Comparison of ENCODE assay signal across 12 cellular contexts in genomic region chr7:141751904-141752303, GRCh38. TPM values are rescaled to one million over a fixed set of nuclear protein-coding genes. Genes with fewer than 3 reads are reported as not detected.
DNase-seq lines count a peak whose midpoint lies in the region; ATAC-seq and TF ChIP-seq lines count a peak whose summit lies in the region.
"Not testable (repeated sequence)": the region's sequence is repeated elsewhere in the genome, so short reads cannot be mapped to it uniquely, and the experiment has no call there.
"Had no signal": no experiment of that assay in that cellular context is flagged by ENCODE, and none has a peak within 500 bp of the region (broad histone marks: within the 10 kb centered on the region; RNA-seq: fewer than 3 reads in every experiment).

No MANE protein-coding gene starts in this region.

- H3K4me3 Mint-ChIP-seq in nephron progenitor cell: not testable (repeated sequence)

- not testable (repeated sequence) for H3K56ac ChIP-seq in IMR-90 (ENCODE audit: extremely low read depth, insufficient read depth, low read length)

- not testable (repeated sequence) for H3K4me3 ChIP-seq in IMR-90 (ENCODE audit: insufficient read depth, low read depth, low read length); astrocyte of the spinal cord (ENCODE audit: low read depth, low read length); fibroblast of mammary gland (ENCODE audit: control insufficient read depth, low read depth, low read length)

- H3K9me3 ChIP-seq in IMR-90 (ENCODE audit: control insufficient read depth, insufficient read depth, low read length): peaks cover 15% of the 10 kb centered on the region

- not testable (repeated sequence) for H3K4me1 Mint-ChIP-seq in nephron progenitor cell

- peaks cover 58% of the 10 kb centered on the region for H3K9me3 Mint-ChIP-seq in nephron progenitor cell

- not testable (repeated sequence) for H4K5ac ChIP-seq in IMR-90 (ENCODE audit: low read depth, low read length)

- not testable (repeated sequence) for H3K27me3 Mint-ChIP-seq in nephron progenitor cell (ENCODE audit: low read depth, poor library complexity)

- H3K18ac ChIP-seq in IMR-90 (ENCODE audit: low read depth, low read length): not testable (repeated sequence)

- H3K27ac ChIP-seq in IMR-90 (ENCODE audit: insufficient read depth, low read length): not testable (repeated sequence)

- H3K4ac ChIP-seq in IMR-90 (ENCODE audit: low read depth, low read length): not testable (repeated sequence)

- H3K9me1 ChIP-seq in IMR-90 (ENCODE audit: insufficient read depth, low read length): not testable (repeated sequence)

- not testable (repeated sequence) for TF ChIP-seq CTCF in IMR-90 (conservative IDR thresholded peaks at IDR 0.05; ENCODE audit: low read depth, low read length); astrocyte of the spinal cord (IDR thresholded peaks at IDR 0.05; ENCODE audit: low read depth, low read length); fibroblast of mammary gland (conservative IDR thresholded peaks at IDR 0.05; ENCODE audit: control insufficient read depth, insufficient read depth, low read depth, low read length); nephron progenitor cell (IDR thresholded peaks at IDR 0.05)

- not testable (repeated sequence) for H3K23ac ChIP-seq in IMR-90 (ENCODE audit: low read depth, low read length)

- H3K27ac Mint-ChIP-seq in nephron progenitor cell: not testable (repeated sequence)

- WGBS in IMR-90 (ENCODE audit: extremely low coverage in 2 of 2, insufficient read length in 1 of 2), 2 experiments: no CpG with 5 or more reads among the region's 10 CpGs

- H3K4me1 ChIP-seq in IMR-90 (ENCODE audit: control insufficient read depth, insufficient read depth, low read length): not testable (repeated sequence)

- POLR2A ChIA-PET in IMR-90 (lab: Charles Lee; ENCODE audit: unreplicated experiment): not testable (repeated sequence)

- not testable (repeated sequence) for H2AK5ac ChIP-seq in IMR-90 (ENCODE audit: low read depth, low read length)

- H3K27me3 ChIP-seq in IMR-90 (ENCODE audit: control insufficient read depth, insufficient read depth, low read length): not testable (repeated sequence)

- H3K79me1 ChIP-seq in IMR-90 (ENCODE audit: low read depth in 1 of 2, low read length in 2 of 2): not testable (repeated sequence)

- ATAC-seq in IMR-90 (ENCODE audit: low read depth): not testable (repeated sequence)

- not testable (repeated sequence) for H4K8ac ChIP-seq in IMR-90 (ENCODE audit: low read depth in 2 of 2, low read length in 2 of 2)

- not testable (repeated sequence) for H2BK5ac ChIP-seq in IMR-90 (ENCODE audit: low read depth, low read length, poor library complexity, severe bottlenecking)

- not testable (repeated sequence) for H2BK20ac ChIP-seq in IMR-90 (ENCODE audit: low read depth, low read length)

- peak; percentile 39 for DNase-seq in Caki2 (ENCODE audit: low read depth)
- DNase-seq in IMR-90: peak; percentile 6
- DNase-seq in NCI-H82 (lab: John Stamatoyannopoulos, UW): peak; percentile 4
- peak; percentile 12 for DNase-seq in astrocyte of the spinal cord (ENCODE audit: low read depth, low spot score)
- DNase-seq in fibroblast of mammary gland (ENCODE audit: low read depth): peak; percentile 6
- peak; percentile 18 for DNase-seq in nephron progenitor cell

- not testable (repeated sequence) for H3K9ac ChIP-seq in IMR-90 (ENCODE audit: low read depth, low read length)

- H2BK120ac ChIP-seq in IMR-90 (ENCODE audit: low read depth, low read length): not testable (repeated sequence)

- not testable (repeated sequence) for H2AK9ac ChIP-seq in IMR-90 (replicated peaks; ENCODE audit: low read depth, low read length, poor library complexity)

- H3K36me3 ChIP-seq in IMR-90 (ENCODE audit: control insufficient read depth, insufficient read depth, low read length): peaks cover 42% of the 10 kb centered on the region

- not testable (repeated sequence) for TF ChIP-seq POLR2A in IMR-90 (IDR thresholded peaks at IDR 0.05; ENCODE audit: low read depth, low read length)

- peaks cover 99% of the 10 kb centered on the region for H3K36me3 Mint-ChIP-seq in nephron progenitor cell (ENCODE audit: low read depth)

- H3K4me2 ChIP-seq in IMR-90 (ENCODE audit: low read depth, low read length): not testable (repeated sequence)

- CTCF ChIA-PET in IMR-90 (lab: Yijun Ruan, JAX): not testable (repeated sequence)

- not testable (repeated sequence) for H2AFZ ChIP-seq in IMR-90 (replicated peaks; ENCODE audit: low read length, poor library complexity)

- in situ Hi-C loops in Caki2 (cut with HindIII; ENCODE audit: low pct_unique_long_range_greater_than_20kb, low sequenced_read_pairs); IMR-90 (cut with MboI; ENCODE audit: low sequenced_read_pairs); astrocyte of the spinal cord (cut with HindIII; ENCODE audit: low sequenced_read_pairs): not testable (repeated sequence)

- TF ChIP-seq RAD21 in IMR-90 (IDR thresholded peaks at IDR 0.05; ENCODE audit: low read length): not testable (repeated sequence)

- not testable (repeated sequence) for H4K20me1 ChIP-seq in IMR-90 (ENCODE audit: insufficient read depth, low read length)

- H2BK15ac ChIP-seq in IMR-90 (ENCODE audit: low read depth, low read length): not testable (repeated sequence)

- BruUV-seq in IMR-90 (replicated peaks; lab: Mats Ljungman, UMichigan): not testable (repeated sequence)

- intact Hi-C loops in IMR-90 (cut with micrococcal nuclease): not testable (repeated sequence)

- not testable (repeated sequence) for H3K14ac ChIP-seq in IMR-90 (replicated peaks; ENCODE audit: low read depth, low read length)

- H4K91ac ChIP-seq in IMR-90 (ENCODE audit: insufficient read depth, low read depth, low read length): not testable (repeated sequence)

- dilution Hi-C loops in IMR-90 (cut with HindIII; ENCODE audit: low sequenced_read_pairs, unreplicated experiment): not testable (repeated sequence)

RNA-seq across cellular contexts. Expression of gene TAS2R3, which starts 12.0 kb away (rescaled TPM):
- not detected in 2 replicates for total RNA-seq in Caki2 (2014; rRNA removed; shearing (Covaris generic); ENCODE audit: low replicate concordance)
- total RNA-seq in IMR-90 (2012; rRNA removed): 0.28 and 0.72 TPM in 2 replicates
- not detected in 2 replicates for polyA plus RNA-seq in IMR-90 (2012; rRNA removed)
- polyA plus RNA-seq in IMR-90 (2012; cell fraction: cytosol; rRNA removed): not detected in 2 replicates
- 0.18 TPM in 1 of 2 replicates, not detected in the other for polyA plus RNA-seq in IMR-90 (2012; cell fraction: nucleus; rRNA removed; ENCODE audit: low replicate concordance)
- polyA plus RNA-seq: CD4-positive, CD25-positive, alpha-beta regulatory T cell; naive thymus-derived CD4-positive, alpha-beta T cell; stomach had no signal

RNA-seq across cellular contexts. Expression of gene SSBP1, which starts 13.7 kb away (rescaled TPM):
- total RNA-seq in Caki2 (2014; rRNA removed; shearing (Covaris generic); ENCODE audit: low replicate concordance): 197 and 231 TPM in 2 replicates
- total RNA-seq in IMR-90 (2012; rRNA removed): 204 and 234 TPM in 2 replicates
- polyA plus RNA-seq in IMR-90 (2012; rRNA removed): 138 and 158 TPM in 2 replicates
- 39.8 and 68.2 TPM in 2 replicates for polyA plus RNA-seq in IMR-90 (2012; cell fraction: cytosol; rRNA removed)
- polyA plus RNA-seq in IMR-90 (2012; cell fraction: nucleus; rRNA removed; ENCODE audit: low replicate concordance): 10.9 and 68.5 TPM in 2 replicates

RNA-seq across cellular contexts. Expression of gene TAS2R4, which starts 24.6 kb away (rescaled TPM):
- total RNA-seq in Caki2 (2014; rRNA removed; shearing (Covaris generic); ENCODE audit: low replicate concordance): not detected in 2 replicates
- total RNA-seq in IMR-90 (2012; rRNA removed): 0.18 and 0.28 TPM in 2 replicates
- 0.09 and 0.14 TPM in 2 replicates for polyA plus RNA-seq in IMR-90 (2012; rRNA removed)
- 0.02 TPM in 1 of 2 replicates, not detected in the other for polyA plus RNA-seq in IMR-90 (2012; cell fraction: cytosol; rRNA removed)
- 0.09 and 0.56 TPM in 2 replicates for polyA plus RNA-seq in IMR-90 (2012; cell fraction: nucleus; rRNA removed; ENCODE audit: low replicate concordance)
- polyA plus RNA-seq: CD4-positive, CD25-positive, alpha-beta regulatory T cell; naive thymus-derived CD4-positive, alpha-beta T cell had no signal

RNA-seq across cellular contexts. Expression of gene TAS2R5, which starts 38.1 kb away (rescaled TPM):
- total RNA-seq in Caki2 (2014; rRNA removed; shearing (Covaris generic); ENCODE audit: low replicate concordance): 0.17 TPM in 1 of 2 replicates, not detected in the other
- total RNA-seq in IMR-90 (2012; rRNA removed): under 0.01 and 0.36 TPM in 2 replicates
- polyA plus RNA-seq in IMR-90 (2012; rRNA removed): 0.32 and 0.33 TPM in 2 replicates
- polyA plus RNA-seq in IMR-90 (2012; cell fraction: cytosol; rRNA removed): 0.03 TPM in 1 of 2 replicates, not detected in the other
- 1.0 and 4.1 TPM in 2 replicates for polyA plus RNA-seq in IMR-90 (2012; cell fraction: nucleus; rRNA removed; ENCODE audit: low replicate concordance)

RNA-seq across cellular contexts. Expression of gene WEE2, which starts 43.8 kb away (rescaled TPM):
- not detected in 2 replicates for total RNA-seq in Caki2 (2014; rRNA removed; shearing (Covaris generic); ENCODE audit: low replicate concordance)
- not detected in 2 replicates for total RNA-seq in IMR-90 (2012; rRNA removed)
- polyA plus RNA-seq in IMR-90 (2012; rRNA removed): not detected in 2 replicates
- not detected in 2 replicates for polyA plus RNA-seq in IMR-90 (2012; cell fraction: cytosol; rRNA removed)
- not detected in 2 replicates for polyA plus RNA-seq in IMR-90 (2012; cell fraction: nucleus; rRNA removed; ENCODE audit: low replicate concordance)
- total RNA-seq: CD4-positive, CD25-positive, alpha-beta regulatory T cell; HFFc6; left lobe of liver had no signal
- polyA plus RNA-seq: aorta; CD4-positive, CD25-positive, alpha-beta regulatory T cell; naive thymus-derived CD4-positive, alpha-beta T cell; stomach had no signal
